ENCODE assay signal across 18 cellular contexts in the genomic region with DNA sequence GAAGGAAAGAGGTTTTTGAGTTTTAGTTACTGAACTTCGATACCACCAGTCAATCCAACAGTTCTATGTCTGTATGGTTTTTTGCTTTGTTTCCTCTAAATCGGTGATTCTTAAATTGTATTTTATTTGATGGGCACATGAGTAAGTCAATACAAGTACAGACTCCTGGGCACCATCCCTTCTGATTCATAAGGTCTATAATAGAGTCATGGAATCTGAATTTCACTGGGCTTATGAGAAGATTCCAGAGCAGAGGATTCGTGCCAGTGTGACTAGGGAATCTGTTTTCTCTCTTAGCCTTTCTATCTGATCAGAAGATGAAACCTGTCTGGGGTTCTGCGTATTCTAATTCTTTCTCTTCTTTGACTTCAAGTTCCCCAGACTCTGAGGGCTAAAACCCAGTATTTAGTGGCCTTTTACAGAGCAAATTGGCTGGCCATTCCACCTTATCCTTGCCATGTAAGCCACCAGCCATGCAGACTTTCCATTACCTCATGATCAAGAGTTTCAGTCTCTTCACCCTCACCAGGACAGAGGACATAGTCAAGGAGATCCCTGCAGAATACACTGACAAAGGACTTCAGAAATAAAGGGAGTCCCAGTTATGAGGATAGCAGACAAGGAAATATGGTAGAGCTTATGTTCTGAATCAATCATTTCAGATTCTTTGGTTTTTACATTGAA.
DNase-seq lines count a peak whose midpoint lies in the region; TF ChIP-seq lines count a peak whose summit lies in the region.
"Had no signal": no experiment of that assay in that cellular context is flagged by ENCODE, and none has a peak within 500 bp of the region (broad histone marks: within the 10 kb centered on the region; RNA-seq: fewer than 3 reads in every experiment).

No MANE protein-coding gene starts in this region.

- peak overlapping the region; percentile 21 for H3K4me3 ChIP-seq in GM23248
- no peak overlapping the region for H3K4me3 ChIP-seq in fibroblast of the aortic adventitia (ENCODE audit: low read depth, low read length)
- no peak overlapping the region for H3K4me3 ChIP-seq in smooth muscle cell
- H3K4me3 ChIP-seq: esophagus squamous epithelium, heart right ventricle, lung, pancreas had no signal

- no peaks in the 10 kb centered on the region for H3K79me2 ChIP-seq in GM23248 (ENCODE audit: insufficient read depth)
- H3K79me2 ChIP-seq in smooth muscle cell (ENCODE audit: low read depth): no peaks in the 10 kb centered on the region

- no peaks in the 10 kb centered on the region for H3K9me2 ChIP-seq in GM23248 (ENCODE audit: insufficient read depth)

- in situ Hi-C loops in GM23248 (cut with MboI): no loop called here

- DNase-seq in GM23248 (peak; percentile 71), amniotic epithelial cell (ENCODE audit: low read depth) (peak; percentile 45), fibroblast of the aortic adventitia (ENCODE audit: low read depth) (peak; percentile 59), smooth muscle cell (lab: John Stamatoyannopoulos, UW; ENCODE audit: unreplicated experiment) (no peak), DMS 273 (lab: John Stamatoyannopoulos, UW; ENCODE audit: unreplicated experiment) (no peak), RPMI8226 (no peak)
- no peak for DNase-seq in stimulated activated naive CD4-positive, alpha-beta T cell (lab: John Stamatoyannopoulos, UW)
- DNase-seq: activated CD4-positive, alpha-beta T cell treated with anti-CD3 and anti-CD28 coated beads, Interleukin-2, amount 10 ng/mL, durations not matched to agents 7 days and 5 days; C1 segment of cervical spinal cord; central memory CD4-positive, alpha-beta T cell; esophagus squamous epithelium; GF-D8; heart right ventricle; naive B cell; NCI-H187 treated with DMSO at 0.1 percent for 48 hours; NK-92 treated with Interleukin-12 subunit alpha and Interleukin-12 subunit beta, amount 100 ng/mL, for 24 hours; pancreas had no signal

- no peaks in the 10 kb centered on the region for H3F3A ChIP-seq in GM23248 (ENCODE audit: insufficient read depth)
- H3F3A ChIP-seq in smooth muscle cell (ENCODE audit: low read depth): no peaks in the 10 kb centered on the region

- H3K27ac ChIP-seq in GM23248 (peak overlapping the region; percentile 97), smooth muscle cell (ENCODE audit: low read depth) (peak overlapping the region; percentile 92)
- H3K27ac ChIP-seq: esophagus squamous epithelium, heart right ventricle, pancreas had no signal

- no peak for TF ChIP-seq CTCF in fibroblast of the aortic adventitia (IDR thresholded peaks at IDR 0.05; ENCODE audit: insufficient read depth, low read length)
- TF ChIP-seq CTCF in smooth muscle cell (IDR thresholded peaks at IDR 0.05; ENCODE audit: borderline replicate concordance, insufficient read depth, poor library complexity, severe bottlenecking): no peak

- no peaks in the 10 kb centered on the region for H3K27me3 ChIP-seq in GM23248 (replicated peaks; ENCODE audit: insufficient read depth)
- H3K27me3 ChIP-seq in smooth muscle cell (ENCODE audit: low read depth): no peaks in the 10 kb centered on the region
- H3K27me3 ChIP-seq: esophagus squamous epithelium, heart right ventricle, pancreas had no signal

- no peaks in the 10 kb centered on the region for H3K9me3 ChIP-seq in GM23248 (ENCODE audit: low read depth)
- H3K9me3 ChIP-seq in smooth muscle cell (replicated peaks; ENCODE audit: low read depth): no peaks in the 10 kb centered on the region
- H3K9me3 ChIP-seq: pancreas had no signal

- H3K4me1 ChIP-seq in GM23248 (ENCODE audit: insufficient read depth): peaks cover 19% of the 10 kb centered on the region
- no peaks in the 10 kb centered on the region for H3K4me1 ChIP-seq in smooth muscle cell (ENCODE audit: low read depth)
- H3K4me1 ChIP-seq: esophagus squamous epithelium, heart right ventricle, pancreas had no signal

- H3K9ac ChIP-seq in GM23248: peak overlapping the region; percentile 81
- H3K9ac ChIP-seq in smooth muscle cell (ENCODE audit: low read depth): peak overlapping the region; percentile 52

- H3K4me2 ChIP-seq in GM23248 (ENCODE audit: unreplicated experiment): no peak overlapping the region
- peak overlapping the region; percentile 63 for H3K4me2 ChIP-seq in smooth muscle cell

- H2AFZ ChIP-seq in GM23248: 0 out of 2 replicates have a peak overlapping the region, but pooled peaks have one; percentile 15
- peak overlapping the region; percentile 70 for H2AFZ ChIP-seq in smooth muscle cell (ENCODE audit: low read depth)

- no peaks in the 10 kb centered on the region for H3K36me3 ChIP-seq in GM23248 (ENCODE audit: low read depth)
- H3K36me3 ChIP-seq in smooth muscle cell (ENCODE audit: low read depth): no peaks in the 10 kb centered on the region
- H3K36me3 ChIP-seq: esophagus squamous epithelium, heart right ventricle, pancreas had no signal

- 8 to 11% methylated on average over 4 of the region's 4 CpGs for WGBS in GM23248 (ENCODE audit: low coverage in 1 of 2, low lambda C conversion rate in 2 of 2, missing lambda C conversion rate in 2 of 2), 2 experiments
- WGBS in smooth muscle cell (ENCODE audit: low lambda C conversion rate): 42% methylated on average over 4 of the region's 4 CpGs

- no peaks in the 10 kb centered on the region for H4K20me1 ChIP-seq in GM23248 (ENCODE audit: insufficient read depth)
- H4K20me1 ChIP-seq in smooth muscle cell (ENCODE audit: low read depth): no peaks in the 10 kb centered on the region

Comparison
In these comparisons a context has a peak if more than half of its experiments do, and no peak if none do; other contexts are left out.
1. DNase-seq: peak in GM23248 (single experiment), amniotic epithelial cell (single experiment) and fibroblast of the aortic adventitia (single experiment); none in smooth muscle cell (single experiment), DMS 273 (single experiment), RPMI8226 (single experiment) and stimulated activated naive CD4-positive, alpha-beta T cell (0 of 6).